Comparison of ENCODE assay signal across 9 cellular contexts in genomic region chr11:72668645-72669347, GRCh38. TPM values are rescaled to one million over a fixed set of nuclear protein-coding genes. Genes with fewer than 3 reads are reported as not detected.
DNase-seq lines count a peak whose midpoint lies in the region; ATAC-seq and TF ChIP-seq lines count a peak whose summit lies in the region.
"Had no signal": no experiment of that assay in that cellular context is flagged by ENCODE, and none has a peak within 500 bp of the region (broad histone marks: within the 10 kb centered on the region; RNA-seq: fewer than 3 reads in every experiment).

No MANE protein-coding gene starts in this region.

- H3K27me3 ChIP-seq in CD4-positive, alpha-beta T cell (ENCODE audit: control insufficient read depth, insufficient read depth, low read length) = peaks cover 61% of the 10 kb centered on the region
- no peaks in the 10 kb centered on the region for H3K27me3 ChIP-seq in adrenal gland

- DNase-seq in CD4-positive, alpha-beta T cell = no peak
- DNase-seq in activated naive CD8-positive, alpha-beta T cell treated with anti-CD3 and anti-CD28 coated beads for 36 hours = peak; percentile 81
- DNase-seq in SK-N-DZ (ENCODE audit: low spot score) = no peak
- DNase-seq in Kasumi-1 (lab: John Stamatoyannopoulos, UW) = no peak
- no peak for DNase-seq in adrenal gland
- no peak for DNase-seq in germinal center (ENCODE audit: low spot score)
- DNase-seq: NCI-H82 had no signal

- no peak overlapping the region for H3K27ac Mint-ChIP-seq in CD4-positive, alpha-beta T cell
- peak overlapping the region; percentile 36 for H3K27ac Mint-ChIP-seq in activated naive CD8-positive, alpha-beta T cell treated with anti-CD3 and anti-CD28 coated beads for 36 hours

- peaks cover 12% of the 10 kb centered on the region for H3K9me3 ChIP-seq in CD4-positive, alpha-beta T cell (ENCODE audit: control insufficient read depth, low read length)
- H3K9me3 ChIP-seq in adrenal gland (replicated peaks in 1 of 3) = no peaks in the 10 kb centered on the region

- H3K9me3 Mint-ChIP-seq in CD4-positive, alpha-beta T cell = no peaks in the 10 kb centered on the region
- H3K9me3 Mint-ChIP-seq in activated naive CD8-positive, alpha-beta T cell treated with anti-CD3 and anti-CD28 coated beads for 36 hours = peaks cover 8% of the 10 kb centered on the region

- CTCF ChIA-PET in CD4-positive, alpha-beta T cell (lab: Charles Lee) = no interaction called here

- no peak overlapping the region for H3K4me3 ChIP-seq in adrenal gland

- peaks cover 75% of the 10 kb centered on the region for H3K27me3 Mint-ChIP-seq in CD4-positive, alpha-beta T cell
- peaks cover 81% of the 10 kb centered on the region for H3K27me3 Mint-ChIP-seq in activated naive CD8-positive, alpha-beta T cell treated with anti-CD3 and anti-CD28 coated beads for 36 hours

- no peak for TF ChIP-seq CTCF in CD4-positive, alpha-beta T cell (IDR thresholded peaks at IDR 0.05)
- TF ChIP-seq CTCF in adrenal gland (IDR thresholded peaks at IDR 0.05) = no peak

- WGBS in adrenal gland, 4 donors = 61 to 83% (median 70%) methylated on average over 7 of the region's 7 CpGs

- TF ChIP-seq POLR2A in adrenal gland (IDR thresholded peaks at IDR 0.05) = no peak

- no peaks in the 10 kb centered on the region for H3K36me3 ChIP-seq in adrenal gland (replicated peaks in 1 of 2)

- no peak overlapping the region for H3K4me3 Mint-ChIP-seq in CD4-positive, alpha-beta T cell
- no peak overlapping the region for H3K4me3 Mint-ChIP-seq in activated naive CD8-positive, alpha-beta T cell treated with anti-CD3 and anti-CD28 coated beads for 36 hours

- peak; percentile 26 for ATAC-seq in CD4-positive, alpha-beta T cell (ENCODE audit: poor library complexity)
- ATAC-seq in GM19328 (IDR thresholded peaks at IDR 0.05; ENCODE audit: unreplicated experiment) = peak; percentile 91
- peak; percentile 69 for ATAC-seq in HG03175 (IDR thresholded peaks at IDR 0.05; ENCODE audit: unreplicated experiment)

- no peak overlapping the region for H3K27ac ChIP-seq in CD4-positive, alpha-beta T cell (ENCODE audit: low read depth, low read length)
- H3K27ac ChIP-seq in adrenal gland = no peak overlapping the region

- no peaks in the 10 kb centered on the region for H3K4me1 ChIP-seq in adrenal gland (replicated peaks in 1 of 2)

- no peaks in the 10 kb centered on the region for H3K4me1 Mint-ChIP-seq in CD4-positive, alpha-beta T cell (ENCODE audit: low read depth)
- H3K4me1 Mint-ChIP-seq in activated naive CD8-positive, alpha-beta T cell treated with anti-CD3 and anti-CD28 coated beads for 36 hours = peaks cover 4% of the 10 kb centered on the region

- intact Hi-C loops in CD4-positive, alpha-beta T cell (cut with DNase I, micrococcal nuclease) = no loop called here
- intact Hi-C loops in adrenal gland (cut with DNase I) = loop anchor here in 1 of 2 donors (10.0 kb wide), 1 partner anchor 194 kb away; no protein-coding TSS in a partner anchor

- POLR2A ChIA-PET in CD4-positive, alpha-beta T cell (lab: Charles Lee) = no interaction called here

- no peaks in the 10 kb centered on the region for H3K36me3 Mint-ChIP-seq in CD4-positive, alpha-beta T cell (ENCODE audit: low read depth)
- peaks cover 8% of the 10 kb centered on the region for H3K36me3 Mint-ChIP-seq in activated naive CD8-positive, alpha-beta T cell treated with anti-CD3 and anti-CD28 coated beads for 36 hours

RNA-seq across cellular contexts. Expression of gene PDE2A, which starts 5.4 kb away (rescaled TPM):
- 1 to 10 TPM; 4.0 to 4.5 TPM for total RNA-seq in CD4-positive, alpha-beta T cell
- under 1 TPM; 0.37 to 0.42 TPM for total RNA-seq in activated naive CD8-positive, alpha-beta T cell treated with anti-CD3 and anti-CD28 coated beads for 36 hours
- polyA plus RNA-seq in SK-N-DZ (2014; cell fraction: cytosol; rRNA removed) = 8.2 and 12.9 TPM in 2 replicates
- 45.4 and 47.9 TPM in 2 replicates for polyA plus RNA-seq in SK-N-DZ (2014; cell fraction: nucleus; rRNA removed)
- 100 to 1,000 TPM in 2 of 8 donors, 10 to 100 TPM in 6; 52.3 to 226 (median 60.8) TPM for total RNA-seq in adrenal gland
- polyA plus RNA-seq in adrenal gland = 100 to 1,000 TPM in 1 of 3 donors, 10 to 100 TPM in 2; 70.4 to 106 (median 82.5) TPM

Comparison
In these comparisons a context has a peak if more than half of its experiments do, and no peak if none do; other contexts are left out.
1. ATAC-seq: peak in every context shown above with its lines; median percentile 91 in GM19328; 69 in HG03175; 26 in CD4-positive, alpha-beta T cell.
2. RNA of gene PDE2A, which starts 5.4 kb away (total RNA-seq): 52.3 to 226 TPM in adrenal gland; 4.0 to 4.5 TPM in CD4-positive, alpha-beta T cell and 0.37 to 0.42 TPM in activated naive CD8-positive, alpha-beta T cell treated with anti-CD3 and anti-CD28 coated beads for 36 hours; every median in the first group is over 4 times any median in the second.